In genomic region chr5:118736396-118736795, GRCh38 we compare ENCODE assay signal across 20 cellular contexts.
"Had no signal": no experiment of that assay in that cellular context is flagged by ENCODE, and none has a peak within 500 bp of the region (broad histone marks: within the 10 kb centered on the region; RNA-seq: fewer than 3 reads in every experiment).

No MANE protein-coding gene starts in this region.

- DNase-seq: cerebellar nuclear complex; colonic mucosa; cortex of kidney; effector memory CD4-positive, alpha-beta T cell; foreskin keratinocyte; heart left ventricle; hypothalamus; immature natural killer cell; islet precursor cell; kidney; kidney glomerular epithelial cell; left colon; left ventricle myocardium superior; lower lobe of right lung; mesenchymal stem cell; midbrain had no signal

- H2AFZ ChIP-seq: hepatocyte had no signal

- ATAC-seq: foreskin keratinocyte, gastroesophageal sphincter, heart left ventricle, left colon, left lobe of liver, left ventricle myocardium superior had no signal

- H3K27me3 ChIP-seq: colonic mucosa, esophagus muscularis mucosa, foreskin keratinocyte, gastroesophageal sphincter, heart left ventricle, hepatocyte had no signal

- H3K79me2 ChIP-seq: hepatocyte had no signal

- H3K9me3 ChIP-seq: colonic mucosa, esophagus muscularis mucosa, gastroesophageal sphincter, heart left ventricle, lower lobe of right lung had no signal

- H3K4me2 ChIP-seq: hepatocyte had no signal

- H3K4me3 ChIP-seq: colonic mucosa, esophagus muscularis mucosa, gastroesophageal sphincter, heart left ventricle, hepatocyte, lower lobe of right lung had no signal

- H3K36me3 ChIP-seq: colonic mucosa, esophagus muscularis mucosa, gastroesophageal sphincter, heart left ventricle, lower lobe of right lung had no signal

- H3K27ac ChIP-seq: colonic mucosa, esophagus muscularis mucosa, foreskin keratinocyte, gastroesophageal sphincter, heart left ventricle, hepatocyte, lower lobe of right lung had no signal

- H3K4me1 ChIP-seq: colonic mucosa, esophagus muscularis mucosa, foreskin keratinocyte, gastroesophageal sphincter, heart left ventricle, lower lobe of right lung had no signal
